Comparison of ENCODE assay signal across 9 cellular contexts in the genomic region with DNA sequence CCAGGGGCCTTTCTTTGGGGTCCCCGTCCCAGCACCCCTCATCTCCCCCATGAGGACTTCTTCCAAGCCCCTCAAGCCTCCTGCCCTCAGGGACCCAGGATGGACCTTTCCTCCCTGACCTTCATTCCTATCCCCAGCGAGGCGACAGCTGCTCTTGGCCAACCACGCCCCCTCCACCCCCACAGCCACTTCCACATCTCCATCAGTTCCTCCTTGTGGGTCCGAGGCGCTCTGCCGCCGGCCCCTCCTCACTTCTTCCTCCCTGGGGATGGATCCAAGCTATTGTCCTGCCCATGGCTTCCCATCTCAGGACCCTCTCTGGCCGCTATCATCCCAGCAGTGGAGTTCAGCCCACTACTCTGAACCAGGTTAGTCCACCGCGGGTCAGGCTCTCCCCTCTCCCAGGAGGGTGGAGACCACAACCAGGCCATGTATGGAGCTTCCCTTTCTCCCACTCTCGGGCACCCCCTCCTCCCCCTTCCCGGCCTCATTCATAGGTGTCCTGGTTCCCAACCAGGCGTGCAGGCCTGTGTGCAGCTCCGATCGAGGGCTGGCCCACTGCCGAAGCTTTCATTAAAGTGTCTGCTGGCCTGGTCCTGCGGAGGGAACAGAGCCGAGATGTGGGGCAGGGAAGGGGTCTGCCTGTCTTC. TPM values are rescaled to one million over a fixed set of nuclear protein-coding genes. Genes with fewer than 3 reads are reported as not detected.
DNase-seq lines count a peak whose midpoint lies in the region; ATAC-seq and TF ChIP-seq lines count a peak whose summit lies in the region.
"Had no signal": no experiment of that assay in that cellular context is flagged by ENCODE, and none has a peak within 500 bp of the region (broad histone marks: within the 10 kb centered on the region; RNA-seq: fewer than 3 reads in every experiment).

No MANE protein-coding gene starts in this region.

- intact Hi-C loops in psoas muscle (cut with DNase I) (loop anchor here in 1 of 2 donors (5.0 kb wide), 1 partner anchor 32 kb away; no protein-coding TSS in a partner anchor), testis (cut with DNase I; ENCODE audit: low total_unique reads) (loop anchor here (5.0 kb wide), 1 partner anchor 107 kb away; no protein-coding TSS in a partner anchor)

- peaks cover 3% of the 10 kb centered on the region for H3K9me3 Mint-ChIP-seq in glutamatergic neuron (ENCODE audit: unreplicated experiment)

- 49 to 53% (median 52%) methylated on average over 19 of the region's 19 CpGs for WGBS in psoas muscle, 3 donors
- WGBS in testis, 2 donors, result 54 to 61% methylated on average over 18 to 19 of the region's 19 CpGs

- no peaks in the 10 kb centered on the region for H3K36me3 Mint-ChIP-seq in glutamatergic neuron (ENCODE audit: unreplicated experiment)

- H3K27ac ChIP-seq in psoas muscle (peak overlapping the region; percentile 92), testis (no peak overlapping the region)

- H3K27me3 ChIP-seq in psoas muscle (ENCODE audit: insufficient read depth in 3 of 3, low read length in 2 of 3) (no peaks in the 10 kb centered on the region), testis (no peaks in the 10 kb centered on the region)

- peak overlapping the region; percentile 81 for H3K4me3 ChIP-seq in psoas muscle
- no peak overlapping the region for H3K4me3 ChIP-seq in testis

- peaks cover 12% of the 10 kb centered on the region for H3K27me3 Mint-ChIP-seq in glutamatergic neuron (ENCODE audit: unreplicated experiment)

- ATAC-seq in psoas muscle (no peak), GM18502 (IDR thresholded peaks at IDR 0.05; ENCODE audit: poor library complexity, unreplicated experiment) (no peak)

- H3K36me3 ChIP-seq in psoas muscle (ENCODE audit: insufficient read depth in 1 of 2, low read depth in 1 of 2) (no peaks in the 10 kb centered on the region), testis (ENCODE audit: low read depth, missing control alignments) (no peaks in the 10 kb centered on the region)

- H3K27ac Mint-ChIP-seq in glutamatergic neuron (ENCODE audit: unreplicated experiment), result peak overlapping the region; percentile 75

- peak; percentile 35 for DNase-seq in GF-D8 (lab: John Stamatoyannopoulos, UW)
- DNase-seq in OCI-M1 (lab: John Stamatoyannopoulos, UW), result peak; percentile 13
- no peak for DNase-seq in glutamatergic neuron
- DNase-seq in psoas muscle, result peak; percentile 58 to 76
- no peak for DNase-seq in EL
- DNase-seq in testis, result no peak
- DNase-seq in iPS-NIHi7 (ENCODE audit: extremely low spot score), result no peak
- DNase-seq: stimulated activated naive CD4-positive, alpha-beta T cell treated with Interleukin-2 at 50 U/mL for 16 hours had no signal

- H3K4me1 Mint-ChIP-seq in glutamatergic neuron (ENCODE audit: low read depth, unreplicated experiment), result peaks cover 10% of the 10 kb centered on the region

- H3K9me3 ChIP-seq in psoas muscle (no peaks in the 10 kb centered on the region), testis (no peaks in the 10 kb centered on the region)

- H3K4me1 ChIP-seq in psoas muscle, result peaks cover 22% of the 10 kb centered on the region
- H3K4me1 ChIP-seq in testis, result peaks cover 13% of the 10 kb centered on the region

- peak overlapping the region; percentile 82 for H3K4me3 Mint-ChIP-seq in glutamatergic neuron (ENCODE audit: unreplicated experiment)

- no peak for TF ChIP-seq POLR2A in testis (IDR thresholded peaks at IDR 0.05)

- TF ChIP-seq CTCF in glutamatergic neuron (IDR thresholded peaks at IDR 0.05; ENCODE audit: partially characterized antibody, unreplicated experiment) (no peak), psoas muscle (IDR thresholded peaks at IDR 0.05) (no peak), testis (IDR thresholded peaks at IDR 0.05) (no peak)

RNA-seq across cellular contexts. Expression of gene SH2B2, which starts 1.7 kb away (rescaled TPM):
- 11.6 TPM for total RNA-seq in glutamatergic neuron (ENCODE audit: unreplicated experiment)
- 10 to 100 TPM; 26.2 to 36.3 (median 29.0) TPM for total RNA-seq in psoas muscle
- 10 to 100 TPM; 13.1 to 27.3 (median 18.6) TPM for polyA plus RNA-seq in psoas muscle
- 10 to 100 TPM; 22.8 to 26.6 TPM for total RNA-seq in testis
- 4.6 TPM for polyA plus RNA-seq in testis (ENCODE audit: insufficient read depth, low read depth, low replicate concordance)

Comparison
In these comparisons a context has a peak if more than half of its experiments do, and no peak if none do; other contexts are left out.
1. DNase-seq: peak in GF-D8 (single experiment), OCI-M1 (single experiment) and psoas muscle (2 of 2); none in glutamatergic neuron (single experiment), EL (single experiment), testis (single experiment) and iPS-NIHi7 (single experiment).